Comparison of ENCODE assay signal across 18 cellular contexts in the genomic region with DNA sequence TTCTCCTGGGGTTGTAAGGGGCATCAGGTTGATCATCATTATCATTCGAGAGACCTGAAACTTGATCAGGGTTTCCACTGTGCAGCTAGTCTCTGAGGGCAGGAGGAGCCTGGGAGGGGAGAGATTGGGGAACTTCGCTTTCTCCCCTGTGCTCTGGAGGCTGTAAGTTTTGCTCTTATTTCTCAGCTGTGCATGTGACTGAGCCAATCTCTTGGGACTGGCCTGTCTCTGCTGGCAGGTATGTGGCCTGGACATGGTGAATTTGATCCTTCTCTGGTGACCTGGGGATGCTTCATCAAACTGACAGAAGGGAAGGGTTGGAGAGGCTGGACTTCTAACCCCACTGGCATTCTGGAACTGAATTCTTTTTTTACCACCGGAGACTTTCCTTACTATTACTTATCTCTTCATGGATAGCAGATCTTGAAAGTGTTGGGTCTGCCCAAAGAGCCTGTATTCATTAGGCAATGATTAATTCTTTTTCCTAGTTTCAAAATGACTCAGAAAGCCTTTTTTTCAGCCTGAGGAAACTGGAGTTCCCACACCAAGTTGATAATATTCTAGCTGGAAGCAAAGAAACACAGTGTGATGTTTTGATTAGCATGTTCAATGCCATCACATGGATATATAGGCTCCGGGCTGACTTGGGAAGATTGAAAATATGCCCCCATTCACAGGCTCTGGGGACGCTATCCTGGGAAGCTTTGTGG. TPM values are rescaled to one million over a fixed set of nuclear protein-coding genes. Genes with fewer than 3 reads are reported as not detected.
DNase-seq lines count a peak whose midpoint lies in the region; ATAC-seq, FAIRE-seq and TF ChIP-seq lines count a peak whose summit lies in the region.
"Had no signal": no experiment of that assay in that cellular context is flagged by ENCODE, and none has a peak within 500 bp of the region (broad histone marks: within the 10 kb centered on the region; RNA-seq: fewer than 3 reads in every experiment).

No MANE protein-coding gene starts in this region.

- H3K4me3 ChIP-seq in IMR-90 (ENCODE audit: insufficient read depth, low read depth, low read length) (no peak overlapping the region), adrenal gland (no peak overlapping the region), gastroesophageal sphincter (no peak overlapping the region), kidney (ENCODE audit: low read length in 2 of 2) (no peak overlapping the region)

- peak overlapping the region; percentile 15 for H3K27ac Mint-ChIP-seq in progenitor cell of endocrine pancreas
- H3K27ac Mint-ChIP-seq: activated B cell treated with CpG ODN at 0.5 μM for 24 hours; activated naive CD8-positive, alpha-beta T cell; stimulated activated naive B cell treated with anti-CD40 and anti-IgM and Interleukin-4, amounts not matched to agents 10 μg/mL and 1 μg/mL and 100 μg/mL, for 72 hours had no signal

- peaks cover 8% of the 10 kb centered on the region for H3K9me3 Mint-ChIP-seq in progenitor cell of endocrine pancreas (ENCODE audit: low read depth)

- no peak overlapping the region for H3K18ac ChIP-seq in IMR-90 (ENCODE audit: low read depth, low read length)

- no peak for ATAC-seq in IMR-90 (ENCODE audit: low read depth)
- ATAC-seq in gastroesophageal sphincter, result no peak
- ATAC-seq: PC-3 had no signal

- no peak overlapping the region for H3K4me2 ChIP-seq in IMR-90 (ENCODE audit: low read depth, low read length)

- no peak overlapping the region for H3K4ac ChIP-seq in IMR-90 (ENCODE audit: low read depth, low read length)

- CTCF ChIA-PET in IMR-90 (lab: Yijun Ruan, JAX), result no interaction called here

- H2BK20ac ChIP-seq in IMR-90 (ENCODE audit: low read depth, low read length), result no peak overlapping the region

- no peak overlapping the region for H2BK120ac ChIP-seq in IMR-90 (ENCODE audit: low read depth, low read length)

- H4K91ac ChIP-seq in IMR-90 (ENCODE audit: insufficient read depth, low read depth, low read length), result no peak overlapping the region

- no peaks in the 10 kb centered on the region for H3K27me3 Mint-ChIP-seq in progenitor cell of endocrine pancreas
- H3K27me3 Mint-ChIP-seq: activated B cell treated with CpG ODN at 0.5 μM for 24 hours; activated naive CD8-positive, alpha-beta T cell; CD8-positive, alpha-beta memory T cell had no signal

- peaks cover 14% of the 10 kb centered on the region for H3K4me1 Mint-ChIP-seq in progenitor cell of endocrine pancreas (ENCODE audit: low read depth)
- H3K4me1 Mint-ChIP-seq: activated B cell treated with CpG ODN at 0.5 μM for 24 hours had no signal

- FAIRE-seq in kidney (lab: Jason Lieb, UNC), result no peak
- FAIRE-seq: urothelium cell line had no signal

- no peak overlapping the region for H3K23ac ChIP-seq in IMR-90 (ENCODE audit: low read depth, low read length)

- H2AK9ac ChIP-seq in IMR-90 (replicated peaks; ENCODE audit: low read depth, low read length, poor library complexity), result no peak overlapping the region

- no peak overlapping the region for H3K56ac ChIP-seq in IMR-90 (ENCODE audit: extremely low read depth, insufficient read depth, low read length)

- DNase-seq in IMR-90, result peak; percentile 49
- peak in 2 of 7 donors; percentile 17 to 47 for DNase-seq in adrenal gland
- DNase-seq in progenitor cell of endocrine pancreas (ENCODE audit: low spot score, unreplicated experiment), result no peak
- DNase-seq in stimulated activated CD4-positive, alpha-beta T cell treated with anti-CD3 and anti-CD28 coated beads, Interleukin-4, amount 100 ng/mL, for 24 hours, result no peak
- no peak for DNase-seq in central memory CD4-positive, alpha-beta T cell
- no peak for DNase-seq in kidney
- DNase-seq: CD8-positive, alpha-beta memory T cell; GOT3; KBM-7; NCI-H1417; NCI-H510A; PC-3; stimulated activated naive B cell treated with anti-CD40 and anti-IgM and Interleukin-4, amounts not matched to agents 10 μg/mL and 1 μg/mL and 100 μg/mL, for 72 hours; SW 1271 had no signal

- no TSS peak for BruUV-seq in IMR-90 (replicated peaks; lab: Mats Ljungman, UMichigan)

- in situ Hi-C loops in IMR-90 (cut with MboI; ENCODE audit: low sequenced_read_pairs), result no loop called here

- no peaks in the 10 kb centered on the region for H3K79me1 ChIP-seq in IMR-90 (ENCODE audit: low read depth in 1 of 2, low read length in 2 of 2)

- no peak overlapping the region for H2BK5ac ChIP-seq in IMR-90 (ENCODE audit: low read depth, low read length, poor library complexity, severe bottlenecking)

- dilution Hi-C loops in IMR-90 (cut with HindIII; ENCODE audit: low sequenced_read_pairs, unreplicated experiment), result loop anchor here (25.0 kb wide), 1 partner anchor 124 kb away; no protein-coding TSS in a partner anchor

- H3K27me3 ChIP-seq in IMR-90 (ENCODE audit: control insufficient read depth, insufficient read depth, low read length) (no peaks in the 10 kb centered on the region), adrenal gland (no peaks in the 10 kb centered on the region), gastroesophageal sphincter (no peaks in the 10 kb centered on the region)

- 90% methylated on average over 2 of the region's 5 CpGs; no CpG with 5 or more reads in 1 of the 2 experiments for WGBS in IMR-90 (ENCODE audit: extremely low coverage in 2 of 2, insufficient read length in 1 of 2), 2 experiments
- WGBS in adrenal gland, 4 donors, result 49 to 65% (median 57%) methylated on average over 5 of the region's 5 CpGs
- 30 to 42% methylated on average over 2 to 4 of the region's 5 CpGs for WGBS in gastroesophageal sphincter (ENCODE audit: low coverage in 1 of 2), 2 donors

- H3K27ac ChIP-seq in IMR-90 (ENCODE audit: insufficient read depth, low read length) (no peak overlapping the region; the same call in 1 of the 2 replicates), adrenal gland (peak overlapping the region in 3 of 5 donors; percentile 14 to 88 (median 49)), gastroesophageal sphincter (peak overlapping the region; percentile 47 to 93 (median 84)), kidney (ENCODE audit: low read depth in 2 of 2, low read length in 2 of 2) (no peak overlapping the region)

- H3K9me1 ChIP-seq in IMR-90 (ENCODE audit: insufficient read depth, low read length), result peaks cover 6% of the 10 kb centered on the region; the same call in 1 of the 2 replicates

- POLR2A ChIA-PET in IMR-90 (lab: Charles Lee; ENCODE audit: unreplicated experiment), result no interaction called here

- H4K20me1 ChIP-seq in IMR-90 (ENCODE audit: insufficient read depth, low read length), result no peaks in the 10 kb centered on the region

- TF ChIP-seq CTCF in IMR-90 (conservative IDR thresholded peaks at IDR 0.05; ENCODE audit: low read depth, low read length), result no peak
- no peak for TF ChIP-seq CTCF in adrenal gland (IDR thresholded peaks at IDR 0.05)
- no peak for TF ChIP-seq CTCF in gastroesophageal sphincter (IDR thresholded peaks at IDR 0.05)
- no peak for TF ChIP-seq CTCF in progenitor cell of endocrine pancreas (IDR thresholded peaks at IDR 0.05; ENCODE audit: unreplicated experiment)
- no peak for TF ChIP-seq CTCF in kidney (IDR thresholded peaks at IDR 0.05; ENCODE audit: borderline replicate concordance, extremely low read depth, insufficient read depth)

- H4K8ac ChIP-seq in IMR-90 (ENCODE audit: low read depth in 2 of 2, low read length in 2 of 2), result no peak overlapping the region

- H2AFZ ChIP-seq in IMR-90 (replicated peaks; ENCODE audit: low read length, poor library complexity), result no peak overlapping the region

- no peak overlapping the region for H4K5ac ChIP-seq in IMR-90 (ENCODE audit: low read depth, low read length)

- H3K4me1 ChIP-seq in IMR-90 (ENCODE audit: control insufficient read depth, insufficient read depth, low read length) (peaks cover 31% of the 10 kb centered on the region), adrenal gland (replicated peaks in 1 of 2) (peaks cover 23 to 65% of the 10 kb centered on the region in 2 donors), gastroesophageal sphincter (peaks cover 14 to 79% (median 37%) of the 10 kb centered on the region in 3 donors), kidney (ENCODE audit: control insufficient read depth in 1 of 2, insufficient read depth in 1 of 2, low read depth in 1 of 2, low read length in 2 of 2) (peaks cover 0 to 5% of the 10 kb centered on the region in 2 donors)

- no peak overlapping the region for H2BK15ac ChIP-seq in IMR-90 (ENCODE audit: low read depth, low read length)

- H3K14ac ChIP-seq in IMR-90 (replicated peaks; ENCODE audit: low read depth, low read length), result no peak overlapping the region

- H3K9ac ChIP-seq in IMR-90 (ENCODE audit: low read depth, low read length) (no peak overlapping the region), kidney (ENCODE audit: low read length in 2 of 2) (no peak overlapping the region)

- intact Hi-C loops in IMR-90 (cut with micrococcal nuclease), result loop anchor here (10.0 kb wide), 1 partner anchor 198 kb away; the partner anchor contains the start of gene CD82
- intact Hi-C loops in adrenal gland (cut with DNase I), result no loop called here
- intact Hi-C loops in kidney (cut with DNase I), result no loop called here

- H3K36me3 ChIP-seq in IMR-90 (ENCODE audit: control insufficient read depth, insufficient read depth, low read length) (no peaks in the 10 kb centered on the region), adrenal gland (replicated peaks in 1 of 2) (no peaks in the 10 kb centered on the region), gastroesophageal sphincter (peaks cover 0 to 6% of the 10 kb centered on the region in 2 donors), kidney (ENCODE audit: control insufficient read depth in 1 of 2, insufficient read depth in 2 of 2, low read length in 2 of 2) (peaks cover 0 to 2% of the 10 kb centered on the region in 2 donors)

- no peak for TF ChIP-seq RAD21 in IMR-90 (IDR thresholded peaks at IDR 0.05; ENCODE audit: low read length)

- no peak for TF ChIP-seq EP300 in gastroesophageal sphincter (IDR thresholded peaks at IDR 0.05)

- H3K36me3 Mint-ChIP-seq in progenitor cell of endocrine pancreas (ENCODE audit: insufficient read depth), result peaks cover 10% of the 10 kb centered on the region

- H3K9me3 ChIP-seq in IMR-90 (ENCODE audit: control insufficient read depth, insufficient read depth, low read length), result no peaks in the 10 kb centered on the region
- peaks cover 0 to 7% (median 0%) of the 10 kb centered on the region in 3 donors for H3K9me3 ChIP-seq in adrenal gland (replicated peaks in 1 of 3)
- H3K9me3 ChIP-seq in gastroesophageal sphincter, result peaks cover 0 to 1% (median 0%) of the 10 kb centered on the region in 3 donors
- H3K9me3 ChIP-seq in kidney (ENCODE audit: control insufficient read depth in 1 of 2, low read length in 2 of 2), result peaks cover 0 to 6% of the 10 kb centered on the region in 2 donors

- no peak overlapping the region for H2AK5ac ChIP-seq in IMR-90 (ENCODE audit: low read depth, low read length)

- TF ChIP-seq POLR2A in IMR-90 (IDR thresholded peaks at IDR 0.05; ENCODE audit: low read depth, low read length) (no peak), adrenal gland (IDR thresholded peaks at IDR 0.05) (no peak), gastroesophageal sphincter (IDR thresholded peaks at IDR 0.05) (no peak)

- no peak overlapping the region for H3K4me3 Mint-ChIP-seq in progenitor cell of endocrine pancreas (ENCODE audit: low read depth)
- H3K4me3 Mint-ChIP-seq: activated B cell treated with CpG ODN at 0.5 μM for 24 hours; activated naive CD8-positive, alpha-beta T cell; stimulated activated naive B cell treated with anti-CD40 and anti-IgM and Interleukin-4, amounts not matched to agents 10 μg/mL and 1 μg/mL and 100 μg/mL, for 72 hours had no signal

RNA-seq across cellular contexts. Expression of gene TSPAN18, which starts 36.5 kb away (rescaled TPM):
- total RNA-seq in IMR-90 (2012; rRNA removed) (under 0.01 and 0.36 TPM in 2 replicates), adrenal gland (100 to 1,000 TPM in 4 of 8 donors, 10 to 100 TPM in 4; 37.4 to 168 (median 78.8) TPM), gastroesophageal sphincter (10 to 100 TPM; 31.1 to 74.6 (median 34.7) TPM), progenitor cell of endocrine pancreas (21.3 and 25.7 TPM in 2 replicates), kidney (38.1 TPM)
- polyA plus RNA-seq in IMR-90 (2012; rRNA removed) (0.85 and 1.1 TPM in 2 replicates), adrenal gland (100 to 1,000 TPM in 1 of 3 donors, 10 to 100 TPM in 2; 24.5 to 130 (median 33.3) TPM), kidney (ENCODE audit: insufficient read depth, low read depth, low replicate concordance) (13.8 TPM)
- polyA plus RNA-seq in IMR-90 (2012; cell fraction: cytosol; rRNA removed), result 0.77 and 1.4 TPM in 2 replicates
- 0.45 and 0.71 TPM in 2 replicates for polyA plus RNA-seq in IMR-90 (2012; cell fraction: nucleus; rRNA removed; ENCODE audit: low replicate concordance)
- total RNA-seq: PC-3 had no signal

Comparison
In these comparisons a context has a peak if more than half of its experiments do, and no peak if none do; other contexts are left out.
1. H3K27ac ChIP-seq: peak in adrenal gland (3 of 5) and gastroesophageal sphincter (4 of 4); none in IMR-90 (single experiment) and kidney (0 of 2).
2. RNA of gene TSPAN18, which starts 36.5 kb away (total RNA-seq): 37.4 to 168 TPM in adrenal gland, 38.1 TPM in kidney (single experiment), 31.1 to 74.6 TPM in gastroesophageal sphincter and 21.3 to 25.7 TPM in progenitor cell of endocrine pancreas; under 0.01 to 0.36 TPM in IMR-90; every median in the first group is over 10 times any median in the second.